20 cellular contexts compared by ENCODE assay signal in genomic region chr7:55095672-55096071, GRCh38.
"Had no signal": no experiment of that assay in that cellular context is flagged by ENCODE, and none has a peak within 500 bp of the region (broad histone marks: within the 10 kb centered on the region; RNA-seq: fewer than 3 reads in every experiment).

No MANE protein-coding gene starts in this region.

- ATAC-seq: activated CD8-positive, alpha-beta memory T cell treated with anti-CD3 and anti-CD28 coated beads, Interleukin-2, amount 10 ng/mL, durations not matched to agents 7 days and 5 days; left lung; naive thymus-derived CD8-positive, alpha-beta T cell had no signal

- H3K36me3 Mint-ChIP-seq: activated CD8-positive, alpha-beta memory T cell treated with anti-CD3 and anti-CD28 coated beads, Interleukin-2, amount 10 ng/mL, durations not matched to agents 7 days and 5 days; activated naive CD4-positive, alpha-beta T cell treated with anti-CD3 and anti-CD28 coated beads, Interleukin-2, amount 10 ng/mL, durations not matched to agents 7 days and 5 days; memory B cell; naive thymus-derived CD8-positive, alpha-beta T cell had no signal

- H3K27ac Mint-ChIP-seq: activated CD8-positive, alpha-beta memory T cell treated with anti-CD3 and anti-CD28 coated beads, Interleukin-2, amount 10 ng/mL, durations not matched to agents 7 days and 5 days; activated naive CD4-positive, alpha-beta T cell treated with anti-CD3 and anti-CD28 coated beads, Interleukin-2, amount 10 ng/mL, durations not matched to agents 7 days and 5 days; memory B cell had no signal

- H3K27ac ChIP-seq: ascending aorta, hepatocyte, left lung had no signal

- H3K4me1 Mint-ChIP-seq: activated CD8-positive, alpha-beta memory T cell treated with anti-CD3 and anti-CD28 coated beads, Interleukin-2, amount 10 ng/mL, durations not matched to agents 7 days and 5 days; activated naive CD4-positive, alpha-beta T cell treated with anti-CD3 and anti-CD28 coated beads, Interleukin-2, amount 10 ng/mL, durations not matched to agents 7 days and 5 days; naive thymus-derived CD8-positive, alpha-beta T cell had no signal

- H3K27me3 ChIP-seq: ascending aorta, hepatocyte, left lung had no signal

- H3K4me2 ChIP-seq: hepatocyte had no signal

- H3K36me3 ChIP-seq: ascending aorta, left lung had no signal

- H2AFZ ChIP-seq: hepatocyte had no signal

- DNase-seq: activated CD4-positive, alpha-beta T cell treated with anti-CD3 and anti-CD28 coated beads, Interleukin-2, amount 50 U/mL, for 48 hours; activated CD8-positive, alpha-beta memory T cell treated with anti-CD3 and anti-CD28 coated beads, Interleukin-2, amount 10 ng/mL, durations not matched to agents 7 days and 5 days; activated naive CD4-positive, alpha-beta T cell treated with anti-CD3 and anti-CD28 coated beads, Interleukin-2, amount 10 ng/mL, durations not matched to agents 7 days and 5 days; activated T-cell treated with anti-CD3 and anti-CD28 coated beads, Interleukin-2, amount 50 U/mL, for 1 hour; caudate nucleus; islet precursor cell; left lung; naive thymus-derived CD8-positive, alpha-beta T cell; nucleus accumbens; posterior cingulate gyrus; retina; stimulated activated CD4-positive, alpha-beta T cell treated with anti-CD3 and anti-CD28 coated beads, Interleukin-15, amount 100 ng/mL, for 24 hours; stimulated activated CD4-positive, alpha-beta T cell treated with anti-CD3 and anti-CD28 coated beads, Interleukin-4, amount 100 ng/mL, for 1 hour; stimulated activated naive CD4-positive, alpha-beta T cell; T-helper 1 cell; trophoblast cell had no signal

- H3K4me3 Mint-ChIP-seq: activated CD8-positive, alpha-beta memory T cell treated with anti-CD3 and anti-CD28 coated beads, Interleukin-2, amount 10 ng/mL, durations not matched to agents 7 days and 5 days; activated naive CD4-positive, alpha-beta T cell treated with anti-CD3 and anti-CD28 coated beads, Interleukin-2, amount 10 ng/mL, durations not matched to agents 7 days and 5 days; memory B cell; naive thymus-derived CD8-positive, alpha-beta T cell had no signal

- H3K4me3 ChIP-seq: ascending aorta, hepatocyte, left lung, skin epidermis had no signal

- H3K9me3 Mint-ChIP-seq: activated naive CD4-positive, alpha-beta T cell treated with anti-CD3 and anti-CD28 coated beads, Interleukin-2, amount 10 ng/mL, durations not matched to agents 7 days and 5 days; memory B cell; naive thymus-derived CD8-positive, alpha-beta T cell had no signal

- H3K9me3 ChIP-seq: ascending aorta, left lung had no signal
